ENCODE assay signal across 8 cellular contexts in genomic region chr22:22422629-22423112, GRCh38.
DNase-seq lines count a peak whose midpoint lies in the region; ATAC-seq and TF ChIP-seq lines count a peak whose summit lies in the region.

No MANE protein-coding gene starts in this region.

- H3K4me3 Mint-ChIP-seq in CD4-positive, CD25-positive, alpha-beta regulatory T cell = no peak overlapping the region
- no peak overlapping the region for H3K4me3 Mint-ChIP-seq in activated CD8-positive, alpha-beta T cell treated with anti-CD3 and anti-CD28 coated beads, Interleukin-2, amount 10 ng/mL, durations not matched to agents 7 days and 5 days
- no peak overlapping the region for H3K4me3 Mint-ChIP-seq in natural killer cell treated with Interleukin-12 subunit alpha and Interleukin-12 subunit beta and Interleukin-15 and Interleukin-18, amount 100 ng/mL, for 72 hours

- no peaks in the 10 kb centered on the region for H3K4me1 ChIP-seq in CD4-positive, CD25-positive, alpha-beta regulatory T cell (ENCODE audit: control insufficient read depth, insufficient read depth, low read length, poor library complexity, severe bottlenecking)

- POLR2A ChIA-PET in activated CD8-positive, alpha-beta T cell treated with anti-CD3 and anti-CD28 coated beads, Interleukin-2, amount 10 ng/mL, durations not matched to agents 7 days and 5 days (lab: Charles Lee) = interaction anchor here (0.6 kb wide), 1 partner anchor 102 kb away, joined by 4 read pairs; no protein-coding TSS in a partner anchor

- H3K27ac Mint-ChIP-seq in CD4-positive, CD25-positive, alpha-beta regulatory T cell = no peak overlapping the region
- no peak overlapping the region for H3K27ac Mint-ChIP-seq in activated CD8-positive, alpha-beta T cell treated with anti-CD3 and anti-CD28 coated beads, Interleukin-2, amount 10 ng/mL, durations not matched to agents 7 days and 5 days
- H3K27ac Mint-ChIP-seq in natural killer cell treated with Interleukin-12 subunit alpha and Interleukin-12 subunit beta and Interleukin-15 and Interleukin-18, amount 100 ng/mL, for 72 hours = no peak overlapping the region

- DNase-seq in CD4-positive, CD25-positive, alpha-beta regulatory T cell = peak in 2 of 3 donors; percentile 27 to 73
- DNase-seq in NCI-H748 treated with DMSO at 0.1 percent for 48 hours (lab: John Stamatoyannopoulos, UW) = peak; percentile 7
- DNase-seq in activated CD8-positive, alpha-beta T cell treated with anti-CD3 and anti-CD28 coated beads, Interleukin-2, amount 10 ng/mL, durations not matched to agents 7 days and 5 days = peak; percentile 83
- DNase-seq in epithelial cell of esophagus (ENCODE audit: low read depth) = peak; percentile 72
- peak; percentile 69 for DNase-seq in natural killer cell treated with Interleukin-12 subunit alpha and Interleukin-12 subunit beta and Interleukin-15 and Interleukin-18, amount 100 ng/mL, for 72 hours (ENCODE audit: low spot score)
- peak; percentile 68 for DNase-seq in superior temporal gyrus (ENCODE audit: extremely low spot score)

- H3K9me3 Mint-ChIP-seq in CD4-positive, CD25-positive, alpha-beta regulatory T cell = peaks cover 0 to 2% (median 0%) of the 10 kb centered on the region in 7 donors
- H3K9me3 Mint-ChIP-seq in activated CD8-positive, alpha-beta T cell treated with anti-CD3 and anti-CD28 coated beads, Interleukin-2, amount 10 ng/mL, durations not matched to agents 7 days and 5 days (ENCODE audit: insufficient read depth) = no peaks in the 10 kb centered on the region
- H3K9me3 Mint-ChIP-seq in natural killer cell treated with Interleukin-12 subunit alpha and Interleukin-12 subunit beta and Interleukin-15 and Interleukin-18, amount 100 ng/mL, for 72 hours = no peaks in the 10 kb centered on the region

- no peaks in the 10 kb centered on the region for H3K36me3 ChIP-seq in CD4-positive, CD25-positive, alpha-beta regulatory T cell (ENCODE audit: control insufficient read depth, insufficient read depth, low read length)

- no peaks in the 10 kb centered on the region for H3K9me3 ChIP-seq in CD4-positive, CD25-positive, alpha-beta regulatory T cell (ENCODE audit: control insufficient read depth in 2 of 2, low read length in 2 of 2)

- CTCF ChIA-PET in activated CD8-positive, alpha-beta T cell treated with anti-CD3 and anti-CD28 coated beads, Interleukin-2, amount 10 ng/mL, durations not matched to agents 7 days and 5 days (lab: Charles Lee) = interaction anchor here (0.6 to 2.7 kb wide), 39 partner anchors 9 to 305 kb away, joined by 3 to 24 read pairs (median 4); partner anchors contain the start of gene ZNF280B

- TF ChIP-seq CTCF in epithelial cell of esophagus (IDR thresholded peaks at IDR 0.05; ENCODE audit: insufficient read depth, low read depth, low read length, missing control alignments) = peak; percentile 85

- peaks cover 27% of the 10 kb centered on the region for H3K27me3 Mint-ChIP-seq in CD4-positive, CD25-positive, alpha-beta regulatory T cell
- peaks cover 17% of the 10 kb centered on the region for H3K27me3 Mint-ChIP-seq in activated CD8-positive, alpha-beta T cell treated with anti-CD3 and anti-CD28 coated beads, Interleukin-2, amount 10 ng/mL, durations not matched to agents 7 days and 5 days (ENCODE audit: low read depth)
- peaks cover 22 to 38% of the 10 kb centered on the region in 2 donors for H3K27me3 Mint-ChIP-seq in natural killer cell treated with Interleukin-12 subunit alpha and Interleukin-12 subunit beta and Interleukin-15 and Interleukin-18, amount 100 ng/mL, for 72 hours

- no peak overlapping the region for H3K4me3 ChIP-seq in CD4-positive, CD25-positive, alpha-beta regulatory T cell (ENCODE audit: low read depth, low read length)
- no peak overlapping the region for H3K4me3 ChIP-seq in epithelial cell of esophagus (ENCODE audit: low read length)

- H3K27me3 ChIP-seq in CD4-positive, CD25-positive, alpha-beta regulatory T cell (ENCODE audit: control insufficient read depth, insufficient read depth, low read length) = peaks cover 8% of the 10 kb centered on the region

- H3K4me1 Mint-ChIP-seq in CD4-positive, CD25-positive, alpha-beta regulatory T cell = peaks cover 0 to 2% (median 0%) of the 10 kb centered on the region in 4 donors
- no peaks in the 10 kb centered on the region for H3K4me1 Mint-ChIP-seq in activated CD8-positive, alpha-beta T cell treated with anti-CD3 and anti-CD28 coated beads, Interleukin-2, amount 10 ng/mL, durations not matched to agents 7 days and 5 days (ENCODE audit: low read depth)
- H3K4me1 Mint-ChIP-seq in natural killer cell treated with Interleukin-12 subunit alpha and Interleukin-12 subunit beta and Interleukin-15 and Interleukin-18, amount 100 ng/mL, for 72 hours (ENCODE audit: low read depth in 2 of 2) = peaks cover 0 to 5% of the 10 kb centered on the region in 2 donors

- no peak overlapping the region for H3K27ac ChIP-seq in CD4-positive, CD25-positive, alpha-beta regulatory T cell (ENCODE audit: insufficient read depth, low read length, poor library complexity, severe bottlenecking)

- no peaks in the 10 kb centered on the region for H3K36me3 Mint-ChIP-seq in CD4-positive, CD25-positive, alpha-beta regulatory T cell
- no peaks in the 10 kb centered on the region for H3K36me3 Mint-ChIP-seq in activated CD8-positive, alpha-beta T cell treated with anti-CD3 and anti-CD28 coated beads, Interleukin-2, amount 10 ng/mL, durations not matched to agents 7 days and 5 days (ENCODE audit: low read depth)
- no peaks in the 10 kb centered on the region for H3K36me3 Mint-ChIP-seq in natural killer cell treated with Interleukin-12 subunit alpha and Interleukin-12 subunit beta and Interleukin-15 and Interleukin-18, amount 100 ng/mL, for 72 hours

- ATAC-seq in CD4-positive, CD25-positive, alpha-beta regulatory T cell (ENCODE audit: low read depth in 2 of 2) = peak; percentile 71 to 76
- ATAC-seq in GM19035 (IDR thresholded peaks at IDR 0.05; ENCODE audit: unreplicated experiment) (peak; percentile 91), HG03175 (IDR thresholded peaks at IDR 0.05; ENCODE audit: unreplicated experiment) (peak; percentile 95)
- ATAC-seq in activated CD8-positive, alpha-beta T cell treated with anti-CD3 and anti-CD28 coated beads, Interleukin-2, amount 10 ng/mL, durations not matched to agents 7 days and 5 days = peak; percentile 81
- ATAC-seq in natural killer cell treated with Interleukin-12 subunit alpha and Interleukin-12 subunit beta and Interleukin-15 and Interleukin-18, amount 100 ng/mL, for 72 hours = peak; percentile 70 to 73

Comparison
In these comparisons a context has a peak if more than half of its experiments do, and no peak if none do; other contexts are left out.
1. DNase-seq: peak in every context shown above with its lines; median percentile 83 in activated CD8-positive, alpha-beta T cell treated with anti-CD3 and anti-CD28 coated beads, Interleukin-2, amount 10 ng/mL, durations not matched to agents 7 days and 5 days; 72 in epithelial cell of esophagus; 69 in natural killer cell treated with Interleukin-12 subunit alpha and Interleukin-12 subunit beta and Interleukin-15 and Interleukin-18, amount 100 ng/mL, for 72 hours; 68 in superior temporal gyrus; 50 in CD4-positive, CD25-positive, alpha-beta regulatory T cell; 7 in NCI-H748 treated with DMSO at 0.1 percent for 48 hours.